Comparison of ENCODE assay signal across 27 cellular contexts in genomic region chr7:86745019-86745745, GRCh38.
DNase-seq lines count a peak whose midpoint lies in the region; ATAC-seq and TF ChIP-seq lines count a peak whose summit lies in the region.
"Had no signal": no experiment of that assay in that cellular context is flagged by ENCODE, and none has a peak within 500 bp of the region (broad histone marks: within the 10 kb centered on the region; RNA-seq: fewer than 3 reads in every experiment).

No MANE protein-coding gene starts in this region.

- H3K36me3 ChIP-seq in BE2C, result no peaks in the 10 kb centered on the region
- H3K36me3 ChIP-seq: colonic mucosa, thyroid gland had no signal

- no peak overlapping the region for H3K4me3 Mint-ChIP-seq in T-helper 17 cell
- H3K4me3 Mint-ChIP-seq: activated CD4-positive, alpha-beta T cell treated with anti-CD3 and anti-CD28 coated beads, Interleukin-2, amount 10 ng/mL, durations not matched to agents 24 days and 14 days; activated naive CD4-positive, alpha-beta T cell treated with anti-CD3 and anti-CD28 coated beads, Interleukin-2, amount 10 ng/mL, durations not matched to agents 7 days and 5 days; activated T-cell treated with anti-CD3 and anti-CD28 coated beads, Interleukin-2, amount 50 U/mL, for 72 hours; immature natural killer cell; nephron; stimulated activated naive CD8-positive, alpha-beta T cell treated with anti-CD3 and anti-CD28 coated beads, Interleukin-15, Interleukin-2, amounts not matched to agents 100 ng/mL and 50 ng/mL, for 24 hours; T-helper 1 cell treated with Interleukin-12 subunit alpha and Interleukin-12 subunit beta and Interleukin-4 antibody, amounts not matched to agents 30 μg/mL and 1 μg/mL, for 36 hours had no signal

- ATAC-seq in left cardiac atrium (peak; percentile 79 to 88), HG03460 (IDR thresholded peaks at IDR 0.05; ENCODE audit: unreplicated experiment) (no peak), HG02623 (IDR thresholded peaks at IDR 0.05; ENCODE audit: unreplicated experiment) (no peak), T-helper 17 cell (no peak)
- ATAC-seq: activated T-cell treated with anti-CD3 and anti-CD28 coated beads, Interleukin-2, amount 50 U/mL, for 72 hours; foreskin keratinocyte had no signal

- H3K4me1 Mint-ChIP-seq in T-helper 17 cell, result no peaks in the 10 kb centered on the region
- H3K4me1 Mint-ChIP-seq: activated CD4-positive, alpha-beta T cell treated with anti-CD3 and anti-CD28 coated beads, Interleukin-2, amount 10 ng/mL, durations not matched to agents 24 days and 14 days; activated naive CD4-positive, alpha-beta T cell treated with anti-CD3 and anti-CD28 coated beads, Interleukin-2, amount 10 ng/mL, durations not matched to agents 7 days and 5 days; immature natural killer cell had no signal

- no peak overlapping the region for H3K27ac Mint-ChIP-seq in T-helper 17 cell
- H3K27ac Mint-ChIP-seq: activated CD4-positive, alpha-beta T cell treated with anti-CD3 and anti-CD28 coated beads, Interleukin-2, amount 10 ng/mL, durations not matched to agents 24 days and 14 days; activated naive CD4-positive, alpha-beta T cell treated with anti-CD3 and anti-CD28 coated beads, Interleukin-2, amount 10 ng/mL, durations not matched to agents 7 days and 5 days; activated T-cell treated with anti-CD3 and anti-CD28 coated beads, Interleukin-2, amount 50 U/mL, for 72 hours; immature natural killer cell; nephron; stimulated activated naive CD8-positive, alpha-beta T cell treated with anti-CD3 and anti-CD28 coated beads, Interleukin-15, Interleukin-2, amounts not matched to agents 100 ng/mL and 50 ng/mL, for 24 hours; T-helper 1 cell treated with Interleukin-12 subunit alpha and Interleukin-12 subunit beta and Interleukin-4 antibody, amounts not matched to agents 30 μg/mL and 1 μg/mL, for 36 hours had no signal

- no peak overlapping the region for H3K4me3 ChIP-seq in BE2C (ENCODE audit: low read depth, low read length)
- H3K4me3 ChIP-seq: colonic mucosa, thyroid gland had no signal

- no peaks in the 10 kb centered on the region for H3K36me3 Mint-ChIP-seq in T-helper 17 cell (ENCODE audit: low read depth)
- H3K36me3 Mint-ChIP-seq: activated naive CD4-positive, alpha-beta T cell treated with anti-CD3 and anti-CD28 coated beads, Interleukin-2, amount 10 ng/mL, durations not matched to agents 7 days and 5 days; immature natural killer cell had no signal

- peaks cover 7% of the 10 kb centered on the region; the same call in 1 of the 2 replicates for H3K4me1 ChIP-seq in BE2C
- H3K4me1 ChIP-seq: colonic mucosa, foreskin keratinocyte, thyroid gland had no signal

- H3K9me3 ChIP-seq in BE2C (no peaks in the 10 kb centered on the region; the same call in 1 of the 2 replicates), T-helper 17 cell (ENCODE audit: control insufficient read depth, low read length, poor library complexity, severe bottlenecking) (no peaks in the 10 kb centered on the region)
- H3K9me3 ChIP-seq: colonic mucosa, thyroid gland had no signal

- intact Hi-C loops in left cardiac atrium (cut with DNase I), result no loop called here

- no peaks in the 10 kb centered on the region for H3K27me3 ChIP-seq in BE2C
- H3K27me3 ChIP-seq: colonic mucosa, foreskin keratinocyte, thyroid gland had no signal

- no peak for TF ChIP-seq CTCF in BE2C (IDR thresholded peaks at IDR 0.05; ENCODE audit: low read depth, low read length)

- H3K27me3 Mint-ChIP-seq in T-helper 17 cell, result peaks cover 5% of the 10 kb centered on the region
- H3K27me3 Mint-ChIP-seq: activated naive CD4-positive, alpha-beta T cell treated with anti-CD3 and anti-CD28 coated beads, Interleukin-2, amount 10 ng/mL, durations not matched to agents 7 days and 5 days had no signal

- peak; percentile 68 for DNase-seq in BE2C
- peak; percentile 81 for DNase-seq in COR-L47 (lab: John Stamatoyannopoulos, UW)
- peak; percentile 86 for DNase-seq in NCI-H69 (lab: John Stamatoyannopoulos, UW)
- peak; percentile 24 for DNase-seq in left cardiac atrium
- no peak for DNase-seq in T-helper 17 cell
- DNase-seq: activated CD4-positive, alpha-beta T cell treated with anti-CD3 and anti-CD28 coated beads, Interleukin-2, amount 10 ng/mL, durations not matched to agents 24 days and 14 days; activated naive CD4-positive, alpha-beta T cell treated with anti-CD3 and anti-CD28 coated beads, Interleukin-2, amount 10 ng/mL, durations not matched to agents 7 days and 5 days; activated T-cell treated with anti-CD3 and anti-CD28 coated beads, Interleukin-2, amount 50 U/mL, for 72 hours; amniotic stem cell; colonic mucosa; effector memory CD4-positive, alpha-beta T cell; foreskin keratinocyte; H7; hippocampal formation; immature natural killer cell; Karpas-422; NCI-H1048; NCI-H2171; NCI-H774; SIG-M5; stimulated activated CD4-positive, alpha-beta T cell treated with anti-CD3 and anti-CD28 coated beads, Interleukin-15, amount 100 ng/mL, for 24 hours; thyroid gland had no signal

Comparison
In these comparisons a context has a peak if more than half of its experiments do, and no peak if none do; other contexts are left out.
1. DNase-seq: peak in BE2C (single experiment), COR-L47 (single experiment), NCI-H69 (single experiment) and left cardiac atrium (single experiment); none in T-helper 17 cell (0 of 3).
2. ATAC-seq: peak in left cardiac atrium (2 of 2); none in HG03460 (single experiment), HG02623 (single experiment) and T-helper 17 cell (single experiment).